1 cellular context compared by ENCODE assay signal in genomic region chr9:91071185-91071990, GRCh38.
TF ChIP-seq lines count a peak whose summit lies in the region.

No MANE protein-coding gene starts in this region.

TF ChIP-seq in HepG2, 621 proteins besides CTCF, POLR2A, EP300 and RAD21 (continued from another document and continues in another):
- no peak for TF ChIP-seq ZNF160 (CRISPR knock-in tag; IDR thresholded peaks at IDR 0.05)
- TF ChIP-seq PRDM15 (CRISPR knock-in tag; IDR thresholded peaks at IDR 0.05): no peak
- TF ChIP-seq ZEB1 (IDR thresholded peaks at IDR 0.05; ENCODE audit: insufficient replicate concordance, low read depth): no peak
- no peak for TF ChIP-seq ZMAT5 (CRISPR knock-in tag; IDR thresholded peaks at IDR 0.05; ENCODE audit: borderline replicate concordance, low read depth)
- no peak for TF ChIP-seq MZF1 (CRISPR knock-in tag; IDR thresholded peaks at IDR 0.05; ENCODE audit: borderline replicate concordance)
- TF ChIP-seq CEBPG (CRISPR knock-in tag; IDR thresholded peaks at IDR 0.05): no peak
- TF ChIP-seq ZNF775 (CRISPR knock-in tag; IDR thresholded peaks at IDR 0.05; ENCODE audit: borderline replicate concordance): no peak
- peak; percentile 93 for TF ChIP-seq MAX (IDR thresholded peaks at IDR 0.05)
- TF ChIP-seq ZNF773 (CRISPR knock-in tag; IDR thresholded peaks at IDR 0.05; ENCODE audit: borderline replicate concordance): no peak
- no peak for TF ChIP-seq ETS1 (CRISPR knock-in tag; IDR thresholded peaks at IDR 0.05)
- no peak for TF ChIP-seq BATF2 (CRISPR knock-in tag; IDR thresholded peaks at IDR 0.05)
- peak; percentile 45; the same call in 1 of the 2 replicates for TF ChIP-seq IRF2 (CRISPR knock-in tag; IDR thresholded peaks at IDR 0.05)
- TF ChIP-seq ZXDC (CRISPR knock-in tag; IDR thresholded peaks at IDR 0.05): no peak; the same call in 1 of the 2 replicates
- TF ChIP-seq ZNF629 (CRISPR knock-in tag; conservative IDR thresholded peaks at IDR 0.05): no peak
- no peak for TF ChIP-seq ATF7 (IDR thresholded peaks at IDR 0.05)
- no peak for TF ChIP-seq ATF7 (CRISPR knock-in tag; IDR thresholded peaks at IDR 0.05)
- peak; percentile 25; the same call in 1 of the 2 replicates for TF ChIP-seq ZNF430 (CRISPR knock-in tag; IDR thresholded peaks at IDR 0.05)
- TF ChIP-seq ZNF781 (CRISPR knock-in tag; IDR thresholded peaks at IDR 0.05; ENCODE audit: borderline replicate concordance, not compliant biosample characterization): peak; percentile 62
- TF ChIP-seq RBFOX2 (IDR thresholded peaks at IDR 0.05; ENCODE audit: low read depth, low read length): peak; percentile 39; the same call in 1 of the 2 replicates
- peak; percentile 77 for TF ChIP-seq TFE3 (CRISPR knock-in tag; IDR thresholded peaks at IDR 0.05)
- TF ChIP-seq RARA (CRISPR knock-in tag; IDR thresholded peaks at IDR 0.05): peak; percentile 47
- peak; percentile 51; the same call in 1 of the 2 replicates for TF ChIP-seq BCL6 (CRISPR knock-in tag; IDR thresholded peaks at IDR 0.05)
- no peak for TF ChIP-seq ZNF124 (CRISPR knock-in tag; IDR thresholded peaks at IDR 0.05)
- no peak; the same call in 1 of the 2 replicates for TF ChIP-seq TBX3 (IDR thresholded peaks at IDR 0.05; ENCODE audit: borderline replicate concordance)
- peak; percentile 77 for TF ChIP-seq ZNF350 (CRISPR knock-in tag; IDR thresholded peaks at IDR 0.05; ENCODE audit: borderline replicate concordance, low read depth)
- TF ChIP-seq ZNF414 (CRISPR knock-in tag; IDR thresholded peaks at IDR 0.05): peak; percentile 71
- TF ChIP-seq ZBTB43 (CRISPR knock-in tag; conservative IDR thresholded peaks at IDR 0.05): peak; percentile 68
- TF ChIP-seq ZNF407 (CRISPR knock-in tag; IDR thresholded peaks at IDR 0.05; ENCODE audit: not compliant biosample characterization): no peak
- no peak for TF ChIP-seq HMGXB4 (CRISPR knock-in tag; IDR thresholded peaks at IDR 0.05; ENCODE audit: borderline replicate concordance in 1 of 2, low read depth in 1 of 2)
- peak; percentile 46; the same call in 1 of the 2 replicates for TF ChIP-seq HOXA3 (CRISPR knock-in tag; IDR thresholded peaks at IDR 0.05)
